ENCODE assay signal across 31 cellular contexts in the genomic region with DNA sequence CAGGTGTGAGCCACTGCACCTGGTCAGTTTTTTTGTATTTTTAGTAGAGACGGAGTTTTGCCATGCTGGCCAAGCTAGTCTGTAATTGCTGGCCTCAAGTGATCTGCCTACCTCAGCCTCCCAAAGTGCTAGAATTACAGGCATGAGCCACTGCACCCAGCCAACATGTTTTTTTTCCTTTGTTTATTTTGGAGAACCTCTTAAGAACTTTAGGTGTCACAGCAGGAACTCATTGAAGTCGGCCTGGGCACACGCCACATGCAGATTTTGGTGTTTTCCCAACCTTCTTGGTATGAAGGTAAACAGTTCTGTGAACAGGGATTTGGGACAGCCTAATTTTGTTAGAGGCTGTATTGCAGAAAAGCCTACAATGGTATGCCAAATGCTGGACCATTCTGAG. TPM values are rescaled to one million over a fixed set of nuclear protein-coding genes. Genes with fewer than 3 reads are reported as not detected.
A peak's percentile ranks its signal among the peaks of the same experiment; 100 is the strongest.
DNase-seq lines count a peak whose midpoint lies in the region; ATAC-seq, FAIRE-seq and TF ChIP-seq lines count a peak whose summit lies in the region.
"Had no signal": no experiment of that assay in that cellular context is flagged by ENCODE, and none has a peak within 500 bp of the region (broad histone marks: within the 10 kb centered on the region; RNA-seq: fewer than 3 reads in every experiment).

No MANE protein-coding gene starts in this region.

- no peak for FAIRE-seq in A549 (lab: Jason Lieb, UNC)
- FAIRE-seq: GM12878 had no signal

- no peaks in the 10 kb centered on the region for H3K9me3 ChIP-seq in A549
- no peaks in the 10 kb centered on the region for H3K9me3 ChIP-seq in gastrocnemius medialis
- H3K9me3 ChIP-seq: ovary, Peyer's patch, SJSA1 had no signal

- TF ChIP-seq CTCF in A549 (IDR thresholded peaks at IDR 0.05): no peak
- TF ChIP-seq CTCF in LNCaP clone FGC (IDR thresholded peaks at IDR 0.05; ENCODE audit: control insufficient read depth, extremely low read depth, insufficient read depth): no peak
- TF ChIP-seq CTCF in gastrocnemius medialis (IDR thresholded peaks at IDR 0.05 in 4 of 5, conservative IDR thresholded peaks at IDR 0.05 in 1 of 5): no peak

- H3K36me3 ChIP-seq in gastrocnemius medialis: no peaks in the 10 kb centered on the region
- H3K36me3 ChIP-seq: BLaER1, ovary, Peyer's patch, SJSA1 had no signal

- no peak overlapping the region for H3K4me2 ChIP-seq in A549
- H3K4me2 ChIP-seq: BLaER1 had no signal

- in situ Hi-C loops in gastrocnemius medialis (cut with MboI; ENCODE audit: low sequenced_read_pairs in 4 of 4): no loop called here

- no peaks in the 10 kb centered on the region for H3K27me3 ChIP-seq in gastrocnemius medialis
- H3K27me3 ChIP-seq: BLaER1, ovary, Peyer's patch, SJSA1 had no signal

- H3K4me3 ChIP-seq in A549: no peak overlapping the region
- no peak overlapping the region for H3K4me3 ChIP-seq in LNCaP clone FGC (ENCODE audit: low read depth, low read length)
- H3K4me3 ChIP-seq in gastrocnemius medialis: no peak overlapping the region
- H3K4me3 ChIP-seq: BLaER1, GM12878, ovary, Peyer's patch, SJSA1 had no signal

- CTCF ChIA-PET in A549 (lab: Yijun Ruan, JAX): interaction anchor here (1.0 to 1.1 kb wide), 2 partner anchors 15 to 36 kb away, joined by 3 read pairs; no protein-coding TSS in a partner anchor

- no peak for TF ChIP-seq POLR2A in A549 (IDR thresholded peaks at IDR 0.05; ENCODE audit: low read length)
- no peak for TF ChIP-seq POLR2A in gastrocnemius medialis (IDR thresholded peaks at IDR 0.05)

- DNase-seq in A549 (ENCODE audit: low read depth in 1 of 2, low spot score in 1 of 2): no peak
- DNase-seq in LNCaP clone FGC (ENCODE audit: low read depth): peak; percentile 82
- no peak for DNase-seq in gastrocnemius medialis
- DNase-seq in activated CD4-positive, CD25-positive, alpha-beta regulatory T cell (lab: John Stamatoyannopoulos, UW): no peak
- DNase-seq in stimulated activated CD4-positive, alpha-beta T cell treated with anti-CD3 and anti-CD28 coated beads, Interleukin-4, amount 100 ng/mL, for 24 hours: no peak
- no peak for DNase-seq in activated T-cell treated with anti-CD3 and anti-CD28 coated beads for 4 hours
- DNase-seq: ACHN; activated CD8-positive, alpha-beta T cell treated with anti-CD3 and anti-CD28 coated beads for 36 hours; activated gamma-delta T cell treated with Interleukin-2 at 50 U/mL for 16 hours; activated naive CD8-positive, alpha-beta T cell treated with anti-CD3 and anti-CD28 coated beads, Interleukin-2, amount 50 U/mL, for 24 hours; Caco-2; DND-41; endodermal cell; H9; islet precursor cell; natural killer cell; NCI-H1105; NCI-H2081; NK-92 treated with Interleukin-12 subunit alpha and Interleukin-12 subunit beta, amount 100 ng/mL, for 24 hours; ovary; Peyer's patch; right cardiac atrium; stimulated activated naive CD8-positive, alpha-beta T cell treated with anti-CD3 and anti-CD28 coated beads, Interleukin-15, amount 100 ng/mL, for 72 hours; T-cell; trophoblast cell had no signal

- TF ChIP-seq EP300 in A549 (IDR thresholded peaks at IDR 0.05): no peak

- no peak for TF ChIP-seq RAD21 in A549 (conservative IDR thresholded peaks at IDR 0.05 in 1 of 2, IDR thresholded peaks at IDR 0.05 in 1 of 2)

- ATAC-seq in A549 (no peak), gastrocnemius medialis (no peak), HG03135 (IDR thresholded peaks at IDR 0.05; ENCODE audit: unreplicated experiment) (no peak)
- ATAC-seq: activated CD8-positive, alpha-beta T cell treated with anti-CD3 and anti-CD28 coated beads for 36 hours; activated naive CD8-positive, alpha-beta T cell treated with anti-CD3 and anti-CD28 coated beads, Interleukin-2, amount 50 U/mL, for 24 hours; natural killer cell; right cardiac atrium; stimulated activated naive CD8-positive, alpha-beta T cell treated with anti-CD3 and anti-CD28 coated beads, Interleukin-15, amount 100 ng/mL, for 72 hours; T-cell had no signal

- POLR2A ChIA-PET in A549 (lab: Yijun Ruan, JAX): no interaction called here

- 83% methylated on average over 3 of the region's 3 CpGs for WGBS in A549 (ENCODE audit: missing lambda C conversion rate)

- intact Hi-C loops in gastrocnemius medialis (cut with DNase I; ENCODE audit: low total_unique reads): no loop called here

- H3K27ac ChIP-seq in A549 (peak overlapping the region; percentile 11 to 85; a peak in 4 of 6 replicates), cingulate gyrus (ENCODE audit: low read depth, low read length) (peak overlapping the region; percentile 39), gastrocnemius medialis (peak overlapping the region in 3 of 4 donors; percentile 17 to 66 (median 49))
- H3K27ac ChIP-seq: BLaER1, HL-60, ovary, Peyer's patch, SJSA1 had no signal

- H3K4me1 ChIP-seq in A549 (peaks cover 44% of the 10 kb centered on the region), gastrocnemius medialis (peaks cover 15 to 21% of the 10 kb centered on the region in 2 donors)
- H3K4me1 ChIP-seq: BLaER1, Peyer's patch had no signal

TF ChIP-seq in A549, 52 proteins besides CTCF, POLR2A, EP300 and RAD21:
- TF ChIP-seq MAX (IDR thresholded peaks at IDR 0.05) (no peak), NR3C1 (IDR thresholded peaks at IDR 0.05) (no peak), FOXS1 (CRISPR knock-in tag; IDR thresholded peaks at IDR 0.05) (no peak), ZC3H11A (IDR thresholded peaks at IDR 0.05) (no peak), RARB (CRISPR knock-in tag; IDR thresholded peaks at IDR 0.05) (no peak), RCOR1 (IDR thresholded peaks at IDR 0.05; ENCODE audit: low read depth, low read length) (no peak), MYC (IDR thresholded peaks at IDR 0.05; ENCODE audit: borderline replicate concordance, low read length) (no peak), CHD2 (IDR thresholded peaks at IDR 0.05; ENCODE audit: low read length, partially characterized antibody) (no peak), MAFK (IDR thresholded peaks at IDR 0.05; ENCODE audit: partially characterized antibody) (no peak), HOXA7 (CRISPR knock-in tag; IDR thresholded peaks at IDR 0.05) (no peak), JUNB (IDR thresholded peaks at IDR 0.05) (no peak), TP53 (CRISPR knock-in tag; IDR thresholded peaks at IDR 0.05) (no peak), BHLHE40 (IDR thresholded peaks at IDR 0.05; ENCODE audit: low read depth, low read length) (no peak), SMC3 (IDR thresholded peaks at IDR 0.05) (no peak)
- TF ChIP-seq, protein P1, sequence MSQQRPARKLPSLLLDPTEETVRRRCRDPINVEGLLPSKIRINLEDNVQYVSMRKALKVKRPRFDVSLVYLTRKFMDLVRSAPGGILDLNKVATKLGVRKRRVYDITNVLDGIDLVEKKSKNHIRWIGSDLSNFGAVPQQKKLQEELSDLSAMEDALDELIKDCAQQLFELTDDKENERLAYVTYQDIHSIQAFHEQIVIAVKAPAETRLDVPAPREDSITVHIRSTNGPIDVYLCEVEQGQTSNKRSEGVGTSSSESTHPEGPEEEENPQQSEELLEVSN (IDR thresholded peaks at IDR 0.05; ENCODE audit: borderline replicate concordance, low read depth): no peak

RNA-seq across cellular contexts. Expression of gene DIXDC1, which starts 9.4 kb away (rescaled TPM):
- 6.9 and 7.9 TPM in 2 replicates for polyA plus RNA-seq in A549 (2011; rRNA removed)
- polyA plus RNA-seq in A549 (2012; cell fraction: cytosol; rRNA removed): 2.4 and 2.7 TPM in 2 replicates
- polyA plus RNA-seq in A549 (2012; cell fraction: nucleus; rRNA removed): 1.8 and 2.1 TPM in 2 replicates
- polyA plus RNA-seq in A549 (2017; fragmentation: RNase III; extraction: RNeasy Plus Mini Kit Qiagen cat#74134 plus additional on column Dnase treatment): 5.5 to 7.4 TPM (median 7.1 TPM) in 3 replicates
- polyA minus RNA-seq in A549 (2011; rRNA and poly(A)+ RNA removed): 13.3 and 19.2 TPM in 2 replicates
- total RNA-seq in gastrocnemius medialis: 10 to 100 TPM in 1 of 4 donors, 1 to 10 TPM in 3; 1.9 to 10.4 (median 5.0) TPM

RNA-seq across cellular contexts. Expression of gene C11orf52, which starts 27.8 kb away (rescaled TPM):
- polyA plus RNA-seq in A549 (2011; rRNA removed) (0.13 and 0.19 TPM in 2 replicates), A549 (2017; fragmentation: RNase III; extraction: RNeasy Plus Mini Kit Qiagen cat#74134 plus additional on column Dnase treatment) (0.08 TPM in 1 of 3 replicates, not detected in the others)
- 0.05 and 0.22 TPM in 2 replicates for polyA plus RNA-seq in A549 (2012; cell fraction: cytosol; rRNA removed)
- not detected in 2 replicates for polyA plus RNA-seq in A549 (2012; cell fraction: nucleus; rRNA removed)
- polyA minus RNA-seq in A549 (2011; rRNA and poly(A)+ RNA removed): 0.34 TPM in 1 of 2 replicates, not detected in the other
- total RNA-seq in gastrocnemius medialis: 10 to 100 TPM in 2 of 4 donors, 1 to 10 TPM in 2; 6.3 to 23.8 (median 11.9) TPM
- total RNA-seq: activated CD8-positive, alpha-beta T cell treated with anti-CD3 and anti-CD28 coated beads for 36 hours; GM12878; natural killer cell; SJSA1; T-cell had no signal
- polyA plus RNA-seq: GM12878 had no signal

RNA-seq across cellular contexts. Expression of gene HSPB2, which starts 34.0 kb away (rescaled TPM):
- 0.07 TPM in 1 of 2 replicates, not detected in the other for polyA plus RNA-seq in A549 (2011; rRNA removed)
- polyA plus RNA-seq in A549 (2012; cell fraction: cytosol; rRNA removed): 0.03 and 0.04 TPM in 2 replicates
- polyA plus RNA-seq in A549 (2012; cell fraction: nucleus; rRNA removed): 0.30 and 0.40 TPM in 2 replicates
- not detected in 3 replicates for polyA plus RNA-seq in A549 (2017; fragmentation: RNase III; extraction: RNeasy Plus Mini Kit Qiagen cat#74134 plus additional on column Dnase treatment)
- polyA minus RNA-seq in A549 (2011; rRNA and poly(A)+ RNA removed): not detected in 2 replicates
- total RNA-seq in gastrocnemius medialis: 1 to 10 TPM in 3 of 4 donors, under 1 TPM in 1; 0.41 to 4.6 (median 2.4) TPM
- total RNA-seq: activated CD8-positive, alpha-beta T cell treated with anti-CD3 and anti-CD28 coated beads for 36 hours; Caco-2; GM12878; natural killer cell; SJSA1; T-cell had no signal
- polyA plus RNA-seq: GM12878 had no signal

RNA-seq across cellular contexts. Expression of gene CRYAB, which starts 34.9 kb away (rescaled TPM):
- polyA plus RNA-seq in A549 (2011; rRNA removed): 1.1 and 3.1 TPM in 2 replicates
- polyA plus RNA-seq in A549 (2012; cell fraction: cytosol; rRNA removed): 1.5 and 2.8 TPM in 2 replicates
- polyA plus RNA-seq in A549 (2012; cell fraction: nucleus; rRNA removed): 1.1 and 3.1 TPM in 2 replicates
- 4.1 to 25.3 TPM (median 4.8 TPM) in 3 replicates for polyA plus RNA-seq in A549 (2017; fragmentation: RNase III; extraction: RNeasy Plus Mini Kit Qiagen cat#74134 plus additional on column Dnase treatment)
- polyA minus RNA-seq in A549 (2011; rRNA and poly(A)+ RNA removed): 0.58 and 1.3 TPM in 2 replicates
- total RNA-seq in gastrocnemius medialis: 1,000 to 10,000 TPM in 2 of 4 donors, 100 to 1,000 TPM in 2; 763 to 2,291 (median 1,427) TPM
- total RNA-seq: activated CD8-positive, alpha-beta T cell treated with anti-CD3 and anti-CD28 coated beads for 36 hours; GM12878; H9; natural killer cell had no signal
